Comparison of ENCODE assay signal across 12 cellular contexts in genomic region chr3:45667569-45667967, GRCh38. TPM values are rescaled to one million over a fixed set of nuclear protein-coding genes. Genes with fewer than 3 reads are reported as not detected.
A peak's percentile ranks its signal among the peaks of the same experiment; 100 is the strongest.
DNase-seq lines count a peak whose midpoint lies in the region; ATAC-seq and TF ChIP-seq lines count a peak whose summit lies in the region.
"Had no signal": no experiment of that assay in that cellular context is flagged by ENCODE, and none has a peak within 500 bp of the region (broad histone marks: within the 10 kb centered on the region; RNA-seq: fewer than 3 reads in every experiment).

No MANE protein-coding gene starts in this region.

- H3K36me3 ChIP-seq in left ventricle myocardium inferior (peaks cover 33% of the 10 kb centered on the region), aorta (ENCODE audit: control insufficient read depth in 1 of 2, insufficient read depth in 2 of 2, low read length in 1 of 2) (no peaks in the 10 kb centered on the region), prostate gland (no peaks in the 10 kb centered on the region)

- peaks cover 36% of the 10 kb centered on the region for H3K4me1 Mint-ChIP-seq in activated naive CD8-positive, alpha-beta T cell treated with anti-CD3 and anti-CD28 coated beads, Interleukin-2, amount 10 ng/mL, durations not matched to agents 7 days and 5 days
- H3K4me1 Mint-ChIP-seq in mesothelial cell of epicardium = peaks cover 14% of the 10 kb centered on the region

- POLR2A ChIA-PET in activated naive CD8-positive, alpha-beta T cell treated with anti-CD3 and anti-CD28 coated beads, Interleukin-2, amount 10 ng/mL, durations not matched to agents 7 days and 5 days (lab: Charles Lee) = interaction anchor here (0.6 to 3.6 kb wide), 3 partner anchors 9 to 160 kb away, joined by 3 to 16 read pairs (median 11); no protein-coding TSS in a partner anchor

- no peak overlapping the region for H3K4me3 ChIP-seq in left ventricle myocardium inferior
- no peak overlapping the region for H3K4me3 ChIP-seq in aorta (ENCODE audit: low read length in 2 of 2)
- H3K4me3 ChIP-seq in prostate gland = no peak overlapping the region

- no peaks in the 10 kb centered on the region for H3K27me3 Mint-ChIP-seq in activated naive CD8-positive, alpha-beta T cell treated with anti-CD3 and anti-CD28 coated beads, Interleukin-2, amount 10 ng/mL, durations not matched to agents 7 days and 5 days
- H3K27me3 Mint-ChIP-seq in mesothelial cell of epicardium (ENCODE audit: low read depth) = no peaks in the 10 kb centered on the region
- H3K27me3 Mint-ChIP-seq: activated B cell treated with CpG ODN at 0.5 μM for 24 hours, B cell, memory B cell had no signal

- no peaks in the 10 kb centered on the region for H3K27me3 ChIP-seq in left ventricle myocardium inferior (ENCODE audit: low read depth)
- H3K27me3 ChIP-seq in aorta (ENCODE audit: control insufficient read depth in 1 of 2, insufficient read depth in 2 of 2, low read length in 1 of 2) = no peaks in the 10 kb centered on the region
- H3K27me3 ChIP-seq in prostate gland (replicated peaks; ENCODE audit: insufficient read depth) = no peaks in the 10 kb centered on the region

- TF ChIP-seq CTCF in left ventricle myocardium inferior (IDR thresholded peaks at IDR 0.05; ENCODE audit: borderline replicate concordance) = no peak
- no peak for TF ChIP-seq CTCF in mesothelial cell of epicardium (IDR thresholded peaks at IDR 0.05; ENCODE audit: unreplicated experiment)
- no peak for TF ChIP-seq CTCF in prostate gland (IDR thresholded peaks at IDR 0.05)

- H3K27ac ChIP-seq in left ventricle myocardium inferior (replicated peaks) = peak overlapping the region; percentile 47
- peak overlapping the region; percentile 47 to 51 for H3K27ac ChIP-seq in aorta (ENCODE audit: low read depth in 1 of 2, low read length in 2 of 2)
- H3K27ac ChIP-seq in prostate gland = no peak overlapping the region
- H3K27ac ChIP-seq: parathyroid adenoma had no signal

- DNase-seq in left ventricle myocardium inferior (no peak), Right ventricle myocardium inferior (ENCODE audit: missing footprints) (no peak), mesothelial cell of epicardium (ENCODE audit: low spot score in 2 of 2, unreplicated experiment in 2 of 2) (no peak), aorta (no peak), NCI-H524 (lab: John Stamatoyannopoulos, UW) (no peak), prostate gland (ENCODE audit: low spot score) (no peak)
- DNase-seq in activated naive CD8-positive, alpha-beta T cell treated with anti-CD3 and anti-CD28 coated beads, Interleukin-2, amount 10 ng/mL, durations not matched to agents 7 days and 5 days = no peak
- DNase-seq in stimulated activated CD4-positive, alpha-beta T cell treated with anti-CD3 and anti-CD28 coated beads, Interleukin-4, amount 100 ng/mL, for 4 hours = no peak
- DNase-seq: activated B cell treated with CpG ODN at 0.5 μM for 24 hours had no signal

- no peaks in the 10 kb centered on the region for H3K9me3 Mint-ChIP-seq in activated naive CD8-positive, alpha-beta T cell treated with anti-CD3 and anti-CD28 coated beads, Interleukin-2, amount 10 ng/mL, durations not matched to agents 7 days and 5 days
- no peaks in the 10 kb centered on the region for H3K9me3 Mint-ChIP-seq in mesothelial cell of epicardium
- H3K9me3 Mint-ChIP-seq: activated B cell treated with CpG ODN at 0.5 μM for 24 hours, memory B cell had no signal

- WGBS in aorta, 2 donors = 19 to 46% methylated on average over 1 of the region's 1 CpG
- WGBS in prostate gland = 91% methylated on average over 1 of the region's 1 CpG

- H3K9me3 ChIP-seq in left ventricle myocardium inferior (replicated peaks) = no peaks in the 10 kb centered on the region
- no peaks in the 10 kb centered on the region for H3K9me3 ChIP-seq in aorta (ENCODE audit: control insufficient read depth, low read length)
- no peaks in the 10 kb centered on the region for H3K9me3 ChIP-seq in prostate gland

- H3K4me1 ChIP-seq in left ventricle myocardium inferior (peaks cover 86% of the 10 kb centered on the region), aorta (ENCODE audit: control insufficient read depth in 1 of 2, insufficient read depth in 2 of 2, low read length in 2 of 2) (peaks cover 2 to 8% of the 10 kb centered on the region in 2 donors), prostate gland (replicated peaks) (peaks cover 6% of the 10 kb centered on the region)

- H3K4me3 Mint-ChIP-seq in activated naive CD8-positive, alpha-beta T cell treated with anti-CD3 and anti-CD28 coated beads, Interleukin-2, amount 10 ng/mL, durations not matched to agents 7 days and 5 days = no peak overlapping the region
- H3K4me3 Mint-ChIP-seq in mesothelial cell of epicardium = no peak overlapping the region
- H3K4me3 Mint-ChIP-seq: activated B cell treated with CpG ODN at 0.5 μM for 24 hours, B cell, memory B cell had no signal

- peak overlapping the region; percentile 9 for H3K27ac Mint-ChIP-seq in activated naive CD8-positive, alpha-beta T cell treated with anti-CD3 and anti-CD28 coated beads, Interleukin-2, amount 10 ng/mL, durations not matched to agents 7 days and 5 days
- H3K27ac Mint-ChIP-seq in mesothelial cell of epicardium = peak overlapping the region; percentile 57
- H3K27ac Mint-ChIP-seq: activated B cell treated with CpG ODN at 0.5 μM for 24 hours, B cell had no signal

- no peak for TF ChIP-seq POLR2A in prostate gland (IDR thresholded peaks at IDR 0.05)

- ATAC-seq in Right ventricle myocardium inferior (no peak), aorta (ENCODE audit: low FRiP score) (no peak)
- no peak for ATAC-seq in activated naive CD8-positive, alpha-beta T cell treated with anti-CD3 and anti-CD28 coated beads, Interleukin-2, amount 10 ng/mL, durations not matched to agents 7 days and 5 days (ENCODE audit: low read depth)

- intact Hi-C loops in left ventricle myocardium inferior (cut with micrococcal nuclease) (no loop called here), Right ventricle myocardium inferior (cut with DNase I) (no loop called here), aorta (cut with DNase I) (loop anchor here in 1 of 2 donors (10.0 kb wide), 1 partner anchor 633 kb away; no protein-coding TSS in a partner anchor), prostate gland (cut with DNase I) (loop anchor here (10.0 kb wide), 1 partner anchor 443 kb away; the partner anchor contains the start of gene TMEM158)

- peaks cover 28% of the 10 kb centered on the region for H3K36me3 Mint-ChIP-seq in activated naive CD8-positive, alpha-beta T cell treated with anti-CD3 and anti-CD28 coated beads, Interleukin-2, amount 10 ng/mL, durations not matched to agents 7 days and 5 days
- H3K36me3 Mint-ChIP-seq in mesothelial cell of epicardium = peaks cover 21% of the 10 kb centered on the region

RNA-seq across cellular contexts. Expression of gene SACM1L, which starts 21.6 kb away (rescaled TPM):
- total RNA-seq in left ventricle myocardium inferior (20.9 TPM), Right ventricle myocardium inferior (26.3 TPM), mesothelial cell of epicardium (50.5 to 54.6 TPM (median 51.8 TPM) in 3 replicates), aorta (10 to 100 TPM; 44.5 to 52.3 TPM), prostate gland (10 to 100 TPM; 56.6 to 62.8 TPM)
- total RNA-seq in activated naive CD8-positive, alpha-beta T cell treated with anti-CD3 and anti-CD28 coated beads, Interleukin-2, amount 10 ng/mL, durations not matched to agents 7 days and 5 days = 10 to 100 TPM; 89.8 to 91.6 TPM
- polyA plus RNA-seq in aorta = 10 to 100 TPM; 16.4 to 25.9 TPM

Comparison
In these comparisons a context has a peak if more than half of its experiments do, and no peak if none do; other contexts are left out.
1. H3K27ac ChIP-seq: peak in left ventricle myocardium inferior (single experiment) and aorta (2 of 2); none in prostate gland (0 of 2).